Comparison of ENCODE assay signal across 8 cellular contexts in the genomic region with DNA sequence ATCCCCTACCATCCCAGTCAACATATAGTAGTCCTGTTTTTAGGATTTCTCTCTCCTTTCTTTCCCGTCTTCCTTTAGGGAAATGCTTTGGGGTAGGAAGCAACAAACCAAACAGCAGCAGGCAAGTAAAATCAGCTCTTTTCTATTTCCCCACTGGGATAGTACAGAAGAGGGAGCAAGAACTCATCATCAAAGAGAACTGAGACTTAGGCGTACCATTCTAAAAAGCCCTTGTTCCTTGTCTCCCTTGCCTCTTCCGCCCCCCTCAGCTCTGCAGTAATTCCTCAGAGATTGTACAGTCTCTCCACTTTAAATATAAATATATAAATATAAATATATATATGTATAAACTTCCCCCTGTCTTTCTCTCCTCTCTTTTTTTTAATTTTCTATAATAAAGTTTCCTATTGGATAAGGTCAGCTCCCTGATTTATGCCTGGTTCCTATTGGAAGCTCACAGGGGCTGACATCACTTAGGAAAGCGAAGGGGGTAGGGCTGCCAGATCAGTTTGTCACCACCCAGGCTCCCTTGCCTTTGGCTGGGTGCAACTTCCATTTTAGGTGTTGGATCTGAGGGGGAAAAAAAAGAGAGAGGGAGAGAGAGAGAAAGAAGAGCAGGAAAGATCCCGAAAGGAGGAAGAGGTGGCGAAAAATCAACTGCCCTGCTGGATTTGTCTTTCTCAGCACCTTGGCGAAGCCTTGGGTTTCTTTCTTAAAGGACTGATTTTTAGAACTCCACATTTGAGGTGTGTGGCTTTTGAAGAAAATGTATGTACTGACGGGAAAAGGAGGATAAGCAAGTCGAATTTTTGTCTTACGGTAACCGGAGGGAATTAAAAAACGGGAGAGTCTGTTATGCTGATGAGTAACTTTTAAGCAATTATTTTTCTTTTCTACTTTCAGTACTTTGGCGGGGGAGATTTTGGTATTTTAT. TPM values are rescaled to one million over a fixed set of nuclear protein-coding genes. Genes with fewer than 3 reads are reported as not detected.
DNase-seq lines count a peak whose midpoint lies in the region; ATAC-seq and TF ChIP-seq lines count a peak whose summit lies in the region.

A gene with protein sequence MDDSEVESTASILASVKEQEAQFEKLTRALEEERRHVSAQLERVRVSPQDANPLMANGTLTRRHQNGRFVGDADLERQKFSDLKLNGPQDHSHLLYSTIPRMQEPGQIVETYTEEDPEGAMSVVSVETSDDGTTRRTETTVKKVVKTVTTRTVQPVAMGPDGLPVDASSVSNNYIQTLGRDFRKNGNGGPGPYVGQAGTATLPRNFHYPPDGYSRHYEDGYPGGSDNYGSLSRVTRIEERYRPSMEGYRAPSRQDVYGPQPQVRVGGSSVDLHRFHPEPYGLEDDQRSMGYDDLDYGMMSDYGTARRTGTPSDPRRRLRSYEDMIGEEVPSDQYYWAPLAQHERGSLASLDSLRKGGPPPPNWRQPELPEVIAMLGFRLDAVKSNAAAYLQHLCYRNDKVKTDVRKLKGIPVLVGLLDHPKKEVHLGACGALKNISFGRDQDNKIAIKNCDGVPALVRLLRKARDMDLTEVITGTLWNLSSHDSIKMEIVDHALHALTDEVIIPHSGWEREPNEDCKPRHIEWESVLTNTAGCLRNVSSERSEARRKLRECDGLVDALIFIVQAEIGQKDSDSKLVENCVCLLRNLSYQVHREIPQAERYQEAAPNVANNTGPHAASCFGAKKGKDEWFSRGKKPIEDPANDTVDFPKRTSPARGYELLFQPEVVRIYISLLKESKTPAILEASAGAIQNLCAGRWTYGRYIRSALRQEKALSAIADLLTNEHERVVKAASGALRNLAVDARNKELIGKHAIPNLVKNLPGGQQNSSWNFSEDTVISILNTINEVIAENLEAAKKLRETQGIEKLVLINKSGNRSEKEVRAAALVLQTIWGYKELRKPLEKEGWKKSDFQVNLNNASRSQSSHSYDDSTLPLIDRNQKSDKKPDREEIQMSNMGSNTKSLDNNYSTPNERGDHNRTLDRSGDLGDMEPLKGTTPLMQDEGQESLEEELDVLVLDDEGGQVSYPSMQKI (plus strand): TSS at position 502 of the 934 bp plus-strand sequence. CDS start 29,677 bp downstream, outside the sequence.

- peaks cover 31% of the 10 kb centered on the region for H3K4me1 Mint-ChIP-seq in activated T-cell treated with anti-CD3 and anti-CD28 coated beads, Interleukin-2, amount 50 U/mL, for 24 hours (ENCODE audit: low read depth)
- H3K4me1 Mint-ChIP-seq in HFFc6 (ENCODE audit: low read depth) (peaks cover 38% of the 10 kb centered on the region), WTC11 (peaks cover 34% of the 10 kb centered on the region), naive B cell (peaks cover 27 to 40% (median 38%) of the 10 kb centered on the region in 3 donors)

- peak within 1 kb of the TSS; percentile 82 for H3K4me3 ChIP-seq in fibroblast of villous mesenchyme (ENCODE audit: low read depth, low read length)

- no peaks in the 10 kb centered on the region for H3K27me3 Mint-ChIP-seq in activated T-cell treated with anti-CD3 and anti-CD28 coated beads, Interleukin-2, amount 50 U/mL, for 24 hours
- H3K27me3 Mint-ChIP-seq in HFFc6 (ENCODE audit: insufficient read depth), result no peaks in the 10 kb centered on the region
- H3K27me3 Mint-ChIP-seq in WTC11 (ENCODE audit: low read depth), result no peaks in the 10 kb centered on the region
- H3K27me3 Mint-ChIP-seq in naive B cell, result no peaks in the 10 kb centered on the region

- no peaks in the 10 kb centered on the region for H3K9me3 Mint-ChIP-seq in activated T-cell treated with anti-CD3 and anti-CD28 coated beads, Interleukin-2, amount 50 U/mL, for 24 hours
- H3K9me3 Mint-ChIP-seq in HFFc6 (no peaks in the 10 kb centered on the region), WTC11 (peaks cover 3% of the 10 kb centered on the region), naive B cell (no peaks in the 10 kb centered on the region)

- H3K36me3 Mint-ChIP-seq in activated T-cell treated with anti-CD3 and anti-CD28 coated beads, Interleukin-2, amount 50 U/mL, for 24 hours (ENCODE audit: low read depth), result peaks cover 3% of the 10 kb centered on the region
- H3K36me3 Mint-ChIP-seq in HFFc6 (ENCODE audit: low read depth) (peaks cover 15% of the 10 kb centered on the region), WTC11 (peaks cover 12% of the 10 kb centered on the region), naive B cell (no peaks in the 10 kb centered on the region)

- no peak for TF ChIP-seq CTCF in HFFc6 (IDR thresholded peaks at IDR 0.05)
- no peak for TF ChIP-seq CTCF in WTC11 (IDR thresholded peaks at IDR 0.05)
- no peak for TF ChIP-seq CTCF in fibroblast of villous mesenchyme (IDR thresholded peaks at IDR 0.05; ENCODE audit: insufficient read depth, low read depth, low read length)

- ATAC-seq in WTC11, result peak; percentile 96
- peak; percentile 82 to 90 for ATAC-seq in naive B cell (ENCODE audit: low read depth in 2 of 2)

- H3K27ac Mint-ChIP-seq in activated T-cell treated with anti-CD3 and anti-CD28 coated beads, Interleukin-2, amount 50 U/mL, for 24 hours, result peak within 1 kb of the TSS; percentile 24
- H3K27ac Mint-ChIP-seq in HFFc6 (peak within 1 kb of the TSS; percentile 99), WTC11 (peak within 1 kb of the TSS; percentile 100), naive B cell (peak within 1 kb of the TSS; percentile 88 to 99 (median 94))

- POLR2A ChIA-PET in WTC11 (lab: Charles Lee), result interaction anchor here (0.5 to 8.2 kb wide), 15 partner anchors 9 to 556 kb away, joined by 3 to 188 read pairs (median 3); a partner anchor contains a TSS

- DNase-seq in activated T-cell treated with anti-CD3 and anti-CD28 coated beads, Interleukin-2, amount 50 U/mL, for 24 hours, result no peak
- no peak for DNase-seq in activated T-cell treated with anti-CD3 and anti-CD28 coated beads, Interleukin-2, amount 50 U/mL, for 1 hour
- DNase-seq in HFFc6 (peak; percentile 96), NCI-H146 treated with DMSO at 0.1 percent for 48 hours (lab: John Stamatoyannopoulos, UW; ENCODE audit: unreplicated experiment) (peak; percentile 42), WTC11 (ENCODE audit: low spot score) (peak; percentile 74), fibroblast of villous mesenchyme (ENCODE audit: low read depth) (peak; percentile 98), naive B cell (peak; percentile 39), NCI-H187 (lab: John Stamatoyannopoulos, UW) (no peak)

- peak within 1 kb of the TSS; percentile 68 for H3K4me3 Mint-ChIP-seq in activated T-cell treated with anti-CD3 and anti-CD28 coated beads, Interleukin-2, amount 50 U/mL, for 24 hours
- H3K4me3 Mint-ChIP-seq in HFFc6, result peak within 1 kb of the TSS; percentile 100
- peak within 1 kb of the TSS; percentile 99 for H3K4me3 Mint-ChIP-seq in WTC11
- peak within 1 kb of the TSS; percentile 91 to 98 (median 96) for H3K4me3 Mint-ChIP-seq in naive B cell

- CTCF ChIA-PET in WTC11 (lab: Charles Lee), result interaction anchor here (0.7 to 8.0 kb wide), 8 partner anchors 10 to 416 kb away, joined by 3 to 110 read pairs (median 6); a partner anchor contains a TSS

TF ChIP-seq in WTC11, 78 proteins besides CTCF, POLR2A, EP300 and RAD21:
- TF ChIP-seq ETV6 (CRISPR knock-in tag; IDR thresholded peaks at IDR 0.05) (peak; percentile 39; the same call in 1 of the 2 replicates), NFYB (CRISPR knock-in tag; conservative IDR thresholded peaks at IDR 0.05; ENCODE audit: low read depth) (peak; percentile 73)
- TF ChIP-seq, protein P1, sequence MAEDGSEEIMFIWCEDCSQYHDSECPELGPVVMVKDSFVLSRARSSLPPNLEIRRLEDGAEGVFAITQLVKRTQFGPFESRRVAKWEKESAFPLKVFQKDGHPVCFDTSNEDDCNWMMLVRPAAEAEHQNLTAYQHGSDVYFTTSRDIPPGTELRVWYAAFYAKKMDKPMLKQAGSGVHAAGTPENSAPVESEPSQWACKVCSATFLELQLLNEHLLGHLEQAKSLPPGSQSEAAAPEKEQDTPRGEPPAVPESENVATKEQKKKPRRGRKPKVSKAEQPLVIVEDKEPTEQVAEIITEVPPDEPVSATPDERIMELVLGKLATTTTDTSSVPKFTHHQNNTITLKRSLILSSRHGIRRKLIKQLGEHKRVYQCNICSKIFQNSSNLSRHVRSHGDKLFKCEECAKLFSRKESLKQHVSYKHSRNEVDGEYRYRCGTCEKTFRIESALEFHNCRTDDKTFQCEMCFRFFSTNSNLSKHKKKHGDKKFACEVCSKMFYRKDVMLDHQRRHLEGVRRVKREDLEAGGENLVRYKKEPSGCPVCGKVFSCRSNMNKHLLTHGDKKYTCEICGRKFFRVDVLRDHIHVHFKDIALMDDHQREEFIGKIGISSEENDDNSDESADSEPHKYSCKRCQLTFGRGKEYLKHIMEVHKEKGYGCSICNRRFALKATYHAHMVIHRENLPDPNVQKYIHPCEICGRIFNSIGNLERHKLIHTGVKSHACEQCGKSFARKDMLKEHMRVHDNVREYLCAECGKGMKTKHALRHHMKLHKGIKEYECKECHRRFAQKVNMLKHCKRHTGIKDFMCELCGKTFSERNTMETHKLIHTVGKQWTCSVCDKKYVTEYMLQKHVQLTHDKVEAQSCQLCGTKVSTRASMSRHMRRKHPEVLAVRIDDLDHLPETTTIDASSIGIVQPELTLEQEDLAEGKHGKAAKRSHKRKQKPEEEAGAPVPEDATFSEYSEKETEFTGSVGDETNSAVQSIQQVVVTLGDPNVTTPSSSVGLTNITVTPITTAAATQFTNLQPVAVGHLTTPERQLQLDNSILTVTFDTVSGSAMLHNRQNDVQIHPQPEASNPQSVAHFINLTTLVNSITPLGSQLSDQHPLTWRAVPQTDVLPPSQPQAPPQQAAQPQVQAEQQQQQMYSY (CRISPR knock-in tag; IDR thresholded peaks at IDR 0.05), result peak; percentile 39; the same call in 1 of the 2 replicates
- TF ChIP-seq, protein P2, sequence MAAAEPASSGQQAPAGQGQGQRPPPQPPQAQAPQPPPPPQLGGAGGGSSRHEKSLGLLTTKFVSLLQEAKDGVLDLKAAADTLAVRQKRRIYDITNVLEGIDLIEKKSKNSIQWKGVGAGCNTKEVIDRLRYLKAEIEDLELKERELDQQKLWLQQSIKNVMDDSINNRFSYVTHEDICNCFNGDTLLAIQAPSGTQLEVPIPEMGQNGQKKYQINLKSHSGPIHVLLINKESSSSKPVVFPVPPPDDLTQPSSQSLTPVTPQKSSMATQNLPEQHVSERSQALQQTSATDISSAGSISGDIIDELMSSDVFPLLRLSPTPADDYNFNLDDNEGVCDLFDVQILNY (CRISPR knock-in tag; IDR thresholded peaks at IDR 0.05), result no peak
TF ChIP-seq in WTC11: peak in this region for 3.

RNA-seq across cellular contexts. Expression of the gene that starts here (rescaled TPM):
- 100 to 1,000 TPM; 131 to 153 (median 147) TPM for total RNA-seq in HFFc6 (2021; fragmentation: NEBNext Ultra II Directional; extraction: Animal tissue kit (Norgen Biotek cat#: 25700))
- total RNA-seq in WTC11 (2021) (164 to 165 TPM (median 164 TPM) in 3 replicates), fibroblast of villous mesenchyme (153 and 199 TPM in 2 replicates)
- polyA plus RNA-seq in naive B cell (ENCODE audit: low read depth in 6 of 6), result 1 to 10 TPM in 5 of 6 donors, under 1 TPM in 1; 0.28 to 9.5 (median 7.8) TPM

Comparison
In these comparisons a context has a peak if more than half of its experiments do, and no peak if none do; other contexts are left out.
1. DNase-seq: peak in HFFc6 (single experiment), NCI-H146 treated with DMSO at 0.1 percent for 48 hours (single experiment), WTC11 (single experiment), fibroblast of villous mesenchyme (single experiment) and naive B cell (single experiment); none in activated T-cell treated with anti-CD3 and anti-CD28 coated beads, Interleukin-2, amount 50 U/mL, for 24 hours (single experiment), activated T-cell treated with anti-CD3 and anti-CD28 coated beads, Interleukin-2, amount 50 U/mL, for 1 hour (single experiment) and NCI-H187 (0 of 2).
2. H3K27ac Mint-ChIP-seq: peak in every context shown above with its lines; median percentile 100 in WTC11; 99 in HFFc6; 94 in naive B cell; 24 in activated T-cell treated with anti-CD3 and anti-CD28 coated beads, Interleukin-2, amount 50 U/mL, for 24 hours.
3. Peak in every context shown above with its lines, with median percentiles within 50 percentile points of each other: H3K4me3 Mint-ChIP-seq.